Comparison of ENCODE assay signal across 17 cellular contexts in the genomic region with DNA sequence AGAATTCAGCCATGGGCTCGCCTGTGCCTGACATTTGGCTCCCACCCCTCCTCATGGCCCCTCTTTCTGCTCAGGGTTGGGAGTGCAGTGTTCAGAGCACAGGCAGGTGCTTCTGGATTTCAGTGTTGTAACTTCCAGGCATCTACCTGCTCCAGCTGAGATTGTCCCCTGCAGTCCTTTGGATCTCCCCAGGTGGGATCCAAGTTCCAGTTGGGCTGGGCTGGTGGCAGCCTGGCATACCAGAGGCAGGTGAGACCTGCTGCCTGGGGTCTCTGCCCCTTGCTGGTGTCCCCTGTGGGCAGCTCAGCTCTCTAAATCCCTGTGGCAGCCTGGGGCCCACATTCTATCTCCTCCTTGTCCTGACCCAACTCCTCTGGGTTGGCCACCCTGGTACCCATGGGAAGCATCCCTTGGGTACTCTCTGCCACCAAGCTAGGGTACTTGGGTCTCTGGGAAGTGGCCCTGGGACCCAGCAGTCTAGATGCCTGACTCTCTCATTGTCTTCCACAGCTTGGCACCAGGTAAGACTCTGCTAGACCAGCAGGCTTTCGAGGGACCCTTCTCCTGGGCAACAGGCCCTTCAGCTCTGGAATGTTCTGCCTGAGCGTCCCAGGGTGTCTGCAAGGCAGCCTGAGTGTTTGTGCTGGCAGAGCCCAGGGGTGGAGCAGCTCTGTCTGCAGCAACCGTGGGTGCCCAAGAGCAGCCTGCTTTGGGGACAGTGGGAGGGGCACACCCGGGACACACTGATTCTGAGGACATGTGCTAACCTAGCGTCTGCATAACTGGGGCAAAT. TPM values are rescaled to one million over a fixed set of nuclear protein-coding genes. Genes with fewer than 3 reads are reported as not detected.
DNase-seq lines count a peak whose midpoint lies in the region; ATAC-seq, FAIRE-seq and TF ChIP-seq lines count a peak whose summit lies in the region.
"Had no signal": no experiment of that assay in that cellular context is flagged by ENCODE, and none has a peak within 500 bp of the region (broad histone marks: within the 10 kb centered on the region; RNA-seq: fewer than 3 reads in every experiment).

No MANE protein-coding gene starts in this region.

- H3K4me3 Mint-ChIP-seq in CD8-positive, alpha-beta T cell: peak overlapping the region; percentile 40

- TF ChIP-seq EP300 in A549 (IDR thresholded peaks at IDR 0.05): no peak

- DNase-seq in A549 (ENCODE audit: low read depth in 1 of 2, low spot score in 1 of 2) (no peak), midbrain (lab: John Stamatoyannopoulos, UW) (peak; percentile 7), coronary artery (ENCODE audit: low spot score) (no peak), CD1c-positive myeloid dendritic cell (ENCODE audit: extremely low spot score) (no peak)
- no peak for DNase-seq in CD8-positive, alpha-beta T cell
- DNase-seq in activated effector memory CD4-positive, alpha-beta T cell treated with Interleukin-2 at 50 U/mL for 16 hours: peak; percentile 9
- DNase-seq: activated CD4-positive, alpha-beta T cell treated with anti-CD3 and anti-CD28 coated beads for 1 hour; activated T-cell treated with anti-CD3 and anti-CD28 coated beads, Interleukin-2, amount 50 U/mL, for 72 hours; BE2C; brain microvascular endothelial cell; GF-D8; NCI-H1092; SW 1271 had no signal

- intact Hi-C loops in CD8-positive, alpha-beta T cell (cut with DNase I, micrococcal nuclease): no loop called here

- H3K27ac Mint-ChIP-seq in CD8-positive, alpha-beta T cell: no peak overlapping the region
- H3K27ac Mint-ChIP-seq: activated T-cell treated with anti-CD3 and anti-CD28 coated beads, Interleukin-2, amount 50 U/mL, for 72 hours had no signal

- no peak for TF ChIP-seq RAD21 in A549 (conservative IDR thresholded peaks at IDR 0.05 in 1 of 2, IDR thresholded peaks at IDR 0.05 in 1 of 2)

- no peaks in the 10 kb centered on the region for H3K27me3 Mint-ChIP-seq in CD8-positive, alpha-beta T cell (ENCODE audit: low read depth)

- no peaks in the 10 kb centered on the region for H3K36me3 Mint-ChIP-seq in CD8-positive, alpha-beta T cell

- no peaks in the 10 kb centered on the region for H3K36me3 ChIP-seq in CD8-positive, alpha-beta T cell (ENCODE audit: insufficient read depth, low read length)
- H3K36me3 ChIP-seq: BE2C, brain microvascular endothelial cell, pancreas had no signal

- H3K4me1 Mint-ChIP-seq in CD8-positive, alpha-beta T cell (ENCODE audit: low read depth): peaks cover 16% of the 10 kb centered on the region

- ATAC-seq in A549: peak; percentile 16 to 17; a peak in 4 of 6 replicates
- no peak for ATAC-seq in CD8-positive, alpha-beta T cell
- ATAC-seq in HG03159 (IDR thresholded peaks at IDR 0.05; ENCODE audit: unreplicated experiment): no peak
- no peak for ATAC-seq in HG03175 (IDR thresholded peaks at IDR 0.05; ENCODE audit: unreplicated experiment)

- H3K4me1 ChIP-seq in A549: peaks cover 52% of the 10 kb centered on the region
- H3K4me1 ChIP-seq in CD8-positive, alpha-beta T cell (ENCODE audit: insufficient read depth, low read length): peaks cover 15% of the 10 kb centered on the region
- H3K4me1 ChIP-seq: pancreas had no signal

- CTCF ChIA-PET in A549 (lab: Yijun Ruan, JAX): interaction anchor here (0.5 to 10.2 kb wide), 13 partner anchors 9 to 174 kb away, joined by 3 to 51 read pairs (median 4); no protein-coding TSS in a partner anchor
- CTCF ChIA-PET in CD8-positive, alpha-beta T cell (lab: Charles Lee): interaction anchor here (1.4 kb wide), 1 partner anchor 174 kb away, joined by 3 read pairs; no protein-coding TSS in a partner anchor

- H3K27ac ChIP-seq in A549 (peak overlapping the region; percentile 43 to 81; a peak in 5 of 6 replicates), coronary artery (no peak overlapping the region)
- H3K27ac ChIP-seq in CD8-positive, alpha-beta T cell (ENCODE audit: low read depth, low read length): no peak overlapping the region
- H3K27ac ChIP-seq: brain microvascular endothelial cell, pancreas had no signal

- TF ChIP-seq CTCF in A549 (IDR thresholded peaks at IDR 0.05): no peak
- TF ChIP-seq CTCF in CD8-positive, alpha-beta T cell (IDR thresholded peaks at IDR 0.05): no peak
- TF ChIP-seq CTCF in coronary artery (IDR thresholded peaks at IDR 0.05): no peak

- no peak for FAIRE-seq in A549 (lab: Jason Lieb, UNC)
- FAIRE-seq: frontal cortex, pancreas had no signal

- no peaks in the 10 kb centered on the region for H3K9me3 ChIP-seq in A549
- no peaks in the 10 kb centered on the region for H3K9me3 ChIP-seq in CD8-positive, alpha-beta T cell (ENCODE audit: low read length)
- H3K9me3 ChIP-seq: BE2C, pancreas had no signal

- POLR2A ChIA-PET in A549 (lab: Yijun Ruan, JAX): interaction anchor here (1.8 kb wide), 1 partner anchor 58 kb away, joined by 6 read pairs; no protein-coding TSS in a partner anchor
- POLR2A ChIA-PET in CD8-positive, alpha-beta T cell (lab: Charles Lee): no interaction called here

- 72% methylated on average over 6 of the region's 6 CpGs for WGBS in A549 (ENCODE audit: missing lambda C conversion rate)

- H3K9me3 Mint-ChIP-seq in CD8-positive, alpha-beta T cell: no peaks in the 10 kb centered on the region
- H3K9me3 Mint-ChIP-seq: activated T-cell treated with anti-CD3 and anti-CD28 coated beads, Interleukin-2, amount 50 U/mL, for 72 hours had no signal

- TF ChIP-seq POLR2A in A549 (IDR thresholded peaks at IDR 0.05; ENCODE audit: low read length): no peak

- no peaks in the 10 kb centered on the region for H3K27me3 ChIP-seq in CD8-positive, alpha-beta T cell (ENCODE audit: insufficient read depth, low read length)
- H3K27me3 ChIP-seq: BE2C, brain microvascular endothelial cell, pancreas had no signal

- peak overlapping the region; percentile 44 for H3K4me2 ChIP-seq in A549

- H3K4me3 ChIP-seq in A549 (no peak overlapping the region), coronary artery (no peak overlapping the region)
- H3K4me3 ChIP-seq in CD8-positive, alpha-beta T cell (ENCODE audit: low read depth, low read length): no peak overlapping the region
- H3K4me3 ChIP-seq: pancreas had no signal

TF ChIP-seq in A549, 52 proteins besides CTCF, POLR2A, EP300 and RAD21:
- TF ChIP-seq ZSCAN20 (CRISPR knock-in tag; IDR thresholded peaks at IDR 0.05) (no peak), EHF (CRISPR knock-in tag; IDR thresholded peaks at IDR 0.05) (no peak), SMC3 (IDR thresholded peaks at IDR 0.05) (no peak), TP53 (CRISPR knock-in tag; IDR thresholded peaks at IDR 0.05) (no peak), CHD4 (IDR thresholded peaks at IDR 0.05; ENCODE audit: borderline replicate concordance) (no peak), CHD2 (IDR thresholded peaks at IDR 0.05; ENCODE audit: low read length, partially characterized antibody) (no peak), GATA3 (IDR thresholded peaks at IDR 0.05; ENCODE audit: borderline replicate concordance) (no peak), JUN (IDR thresholded peaks at IDR 0.05) (no peak), TFCP2L1 (CRISPR knock-in tag; IDR thresholded peaks at IDR 0.05) (no peak), NPAS2 (CRISPR knock-in tag; IDR thresholded peaks at IDR 0.05; ENCODE audit: borderline replicate concordance) (no peak)
- TF ChIP-seq, protein P1, sequence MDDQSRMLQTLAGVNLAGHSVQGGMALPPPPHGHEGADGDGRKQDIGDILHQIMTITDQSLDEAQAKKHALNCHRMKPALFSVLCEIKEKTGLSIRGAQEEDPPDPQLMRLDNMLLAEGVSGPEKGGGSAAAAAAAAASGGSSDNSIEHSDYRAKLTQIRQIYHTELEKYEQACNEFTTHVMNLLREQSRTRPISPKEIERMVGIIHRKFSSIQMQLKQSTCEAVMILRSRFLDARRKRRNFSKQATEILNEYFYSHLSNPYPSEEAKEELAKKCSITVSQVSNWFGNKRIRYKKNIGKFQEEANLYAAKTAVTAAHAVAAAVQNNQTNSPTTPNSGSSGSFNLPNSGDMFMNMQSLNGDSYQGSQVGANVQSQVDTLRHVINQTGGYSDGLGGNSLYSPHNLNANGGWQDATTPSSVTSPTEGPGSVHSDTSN (IDR thresholded peaks at IDR 0.05): no peak
- TF ChIP-seq, protein P2, sequence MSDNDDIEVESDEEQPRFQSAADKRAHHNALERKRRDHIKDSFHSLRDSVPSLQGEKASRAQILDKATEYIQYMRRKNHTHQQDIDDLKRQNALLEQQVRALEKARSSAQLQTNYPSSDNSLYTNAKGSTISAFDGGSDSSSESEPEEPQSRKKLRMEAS (IDR thresholded peaks at IDR 0.05): no peak; the same call in none of the 2 replicates
- TF ChIP-seq, protein P3, sequence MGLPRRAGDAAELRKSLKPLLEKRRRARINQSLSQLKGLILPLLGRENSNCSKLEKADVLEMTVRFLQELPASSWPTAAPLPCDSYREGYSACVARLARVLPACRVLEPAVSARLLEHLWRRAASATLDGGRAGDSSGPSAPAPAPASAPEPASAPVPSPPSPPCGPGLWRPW (IDR thresholded peaks at IDR 0.05): no peak

RNA-seq across cellular contexts. Expression of a gene that starts 42.5 kb away (rescaled TPM):
- polyA plus RNA-seq in A549 (2011; rRNA removed) (0.21 and 0.46 TPM in 2 replicates), A549 (2017; fragmentation: RNase III; extraction: RNeasy Plus Mini Kit Qiagen cat#74134 plus additional on column Dnase treatment) (0.26 to 0.49 TPM (median 0.39 TPM) in 3 replicates)
- polyA plus RNA-seq in A549 (2012; cell fraction: cytosol; rRNA removed): 0.29 and 0.46 TPM in 2 replicates
- polyA plus RNA-seq in A549 (2012; cell fraction: nucleus; rRNA removed): 0.95 and 1.2 TPM in 2 replicates
- 0.62 and 0.68 TPM in 2 replicates for polyA minus RNA-seq in A549 (2011; rRNA and poly(A)+ RNA removed)
- under 1 TPM; 0.08 TPM for total RNA-seq in CD8-positive, alpha-beta T cell

Comparison
In these comparisons a context has a peak if more than half of its experiments do, and no peak if none do; other contexts are left out.
1. ATAC-seq: peak in A549 (2 of 2); none in CD8-positive, alpha-beta T cell (single experiment), HG03159 (single experiment) and HG03175 (single experiment).
2. DNase-seq: peak in activated effector memory CD4-positive, alpha-beta T cell treated with Interleukin-2 at 50 U/mL for 16 hours (single experiment) and midbrain (single experiment); none in A549 (0 of 2), CD8-positive, alpha-beta T cell (0 of 7), coronary artery (single experiment) and CD1c-positive myeloid dendritic cell (single experiment).
3. H3K27ac ChIP-seq: peak in A549 (2 of 2); none in CD8-positive, alpha-beta T cell (single experiment) and coronary artery (0 of 2).